28 cellular contexts compared by ENCODE assay signal in genomic region chr7:40634118-40634517, GRCh38.
DNase-seq lines count a peak whose midpoint lies in the region; ATAC-seq and TF ChIP-seq lines count a peak whose summit lies in the region.
"Had no signal": no experiment of that assay in that cellular context is flagged by ENCODE, and none has a peak within 500 bp of the region (broad histone marks: within the 10 kb centered on the region; RNA-seq: fewer than 3 reads in every experiment).

No MANE protein-coding gene starts in this region.

- H3K27me3 ChIP-seq in BE2C: no peaks in the 10 kb centered on the region
- H3K27me3 ChIP-seq: BLaER1; BLaER1 treated with 17β-estradiol and CSF1 and Interleukin-3, amounts not matched to agents 10 nM and 100 nM had no signal

- no peak for ATAC-seq in GM18867 (IDR thresholded peaks at IDR 0.05; ENCODE audit: unreplicated experiment)
- ATAC-seq: A549; CD8-positive, alpha-beta T cell had no signal

- DNase-seq in BE2C (peak; percentile 79), neural crest cell (ENCODE audit: low read depth, low spot score) (no peak)
- DNase-seq in activated effector memory CD4-positive, alpha-beta T cell treated with anti-CD3 and anti-CD28 coated beads, Interleukin-2, amount 50 U/mL, for 16 hours: no peak
- DNase-seq: 8988T; ACHN; AML-193; C1 segment of cervical spinal cord; Caco-2; Calu3; CD4-positive, alpha-beta memory T cell; CD4-positive, alpha-beta T cell; CD4-positive, CD25-positive, alpha-beta regulatory T cell; CD8-positive, alpha-beta memory T cell; CD8-positive, alpha-beta T cell; COR-L47; DMS 273 treated with DMSO at 0.1 percent for 48 hours; DMS153; DMS53; DMS79; DMS79 treated with DMSO at 0.1 percent for 48 hours; DND-41; EL had no signal

- H3K4me1 ChIP-seq in BE2C: peaks cover 9% of the 10 kb centered on the region
- H3K4me1 ChIP-seq: A549, BLaER1, Caco-2 had no signal

- H3K9me3 Mint-ChIP-seq in neural crest cell: no peaks in the 10 kb centered on the region
- H3K9me3 Mint-ChIP-seq: CD14-positive monocyte; CD4-positive, alpha-beta T cell; CD8-positive, alpha-beta T cell had no signal

- no peaks in the 10 kb centered on the region for H3K36me3 Mint-ChIP-seq in neural crest cell (ENCODE audit: low read depth)
- H3K36me3 Mint-ChIP-seq: CD14-positive monocyte; CD4-positive, alpha-beta memory T cell; CD4-positive, CD25-positive, alpha-beta regulatory T cell; CD8-positive, alpha-beta memory T cell; CD8-positive, alpha-beta T cell had no signal

- H3K27ac Mint-ChIP-seq in neural crest cell (ENCODE audit: unreplicated experiment): peak overlapping the region; percentile 30
- H3K27ac Mint-ChIP-seq: B cell; CD14-positive monocyte; CD4-positive, alpha-beta memory T cell; CD4-positive, alpha-beta T cell; CD4-positive, CD25-positive, alpha-beta regulatory T cell; CD8-positive, alpha-beta memory T cell; CD8-positive, alpha-beta T cell had no signal

- H3K4me1 Mint-ChIP-seq in neural crest cell: no peaks in the 10 kb centered on the region
- H3K4me1 Mint-ChIP-seq: B cell; CD4-positive, alpha-beta memory T cell; CD4-positive, CD25-positive, alpha-beta regulatory T cell; CD8-positive, alpha-beta memory T cell had no signal

- peak overlapping the region; percentile 29 for H3K4me3 ChIP-seq in BE2C (ENCODE audit: low read depth, low read length)
- H3K4me3 ChIP-seq: A549; BLaER1; BLaER1 treated with 17β-estradiol and CSF1 and Interleukin-3, amounts not matched to agents 10 nM and 100 nM had no signal

- H3K36me3 ChIP-seq in BE2C: no peaks in the 10 kb centered on the region
- H3K36me3 ChIP-seq: BLaER1; BLaER1 treated with 17β-estradiol and CSF1 and Interleukin-3, amounts not matched to agents 10 nM and 100 nM had no signal

- H3K27me3 Mint-ChIP-seq in neural crest cell (ENCODE audit: low read depth): no peaks in the 10 kb centered on the region
- H3K27me3 Mint-ChIP-seq: CD4-positive, alpha-beta T cell; CD4-positive, CD25-positive, alpha-beta regulatory T cell; CD8-positive, alpha-beta memory T cell had no signal

- no peak overlapping the region for H3K4me3 Mint-ChIP-seq in neural crest cell
- H3K4me3 Mint-ChIP-seq: B cell; CD14-positive monocyte; CD4-positive, alpha-beta memory T cell; CD4-positive, alpha-beta T cell; CD4-positive, CD25-positive, alpha-beta regulatory T cell; CD8-positive, alpha-beta memory T cell; CD8-positive, alpha-beta T cell had no signal

- no peak for TF ChIP-seq CTCF in BE2C (IDR thresholded peaks at IDR 0.05; ENCODE audit: low read depth, low read length)
- no peak for TF ChIP-seq CTCF in neural crest cell (conservative IDR thresholded peaks at IDR 0.05)

- no peaks in the 10 kb centered on the region for H3K9me3 ChIP-seq in BE2C
- H3K9me3 ChIP-seq: A549; BLaER1; BLaER1 treated with 17β-estradiol and CSF1 and Interleukin-3, amounts not matched to agents 10 nM and 100 nM; Caco-2 had no signal
